ENCODE assay signal across 5 cellular contexts in the genomic region with DNA sequence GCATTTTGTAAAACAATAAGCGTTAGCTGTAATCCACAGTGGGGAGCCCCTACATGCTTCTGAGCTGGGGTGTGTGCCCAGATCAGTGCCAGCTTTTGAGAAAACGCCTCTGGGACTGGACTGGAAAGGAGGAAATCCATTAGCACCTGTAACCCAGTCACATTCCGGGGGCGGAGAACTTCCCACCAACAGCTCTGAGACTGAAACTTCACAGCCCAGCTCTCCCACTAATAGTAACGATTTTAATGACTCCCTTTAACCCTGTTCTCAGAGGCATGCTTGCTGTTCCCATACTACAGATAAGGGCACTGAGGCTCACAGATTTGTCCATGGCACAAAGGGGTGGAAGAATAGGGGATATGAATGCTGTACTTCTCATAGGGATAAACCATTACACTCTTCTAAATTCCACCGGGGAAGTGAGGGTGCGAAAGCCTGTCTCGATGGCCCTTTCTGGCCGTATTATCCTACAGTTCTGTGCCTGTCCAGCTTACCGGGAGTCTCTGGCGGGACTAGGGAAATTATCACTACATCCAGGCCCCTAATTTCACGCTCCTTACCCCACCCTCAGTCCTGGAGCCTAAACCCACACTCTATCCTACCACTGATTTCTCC.
DNase-seq lines count a peak whose midpoint lies in the region; ATAC-seq and TF ChIP-seq lines count a peak whose summit lies in the region.

No MANE protein-coding gene starts in this region.

- H3K9me3 Mint-ChIP-seq in central memory CD8-positive, alpha-beta T cell: no peaks in the 10 kb centered on the region

- peak overlapping the region; percentile 91 for H3K4me3 Mint-ChIP-seq in central memory CD8-positive, alpha-beta T cell

- peaks cover 28% of the 10 kb centered on the region for H3K4me1 Mint-ChIP-seq in central memory CD8-positive, alpha-beta T cell

- H3K27me3 Mint-ChIP-seq in central memory CD8-positive, alpha-beta T cell: no peaks in the 10 kb centered on the region

- TF ChIP-seq CTCF in LNCaP clone FGC (IDR thresholded peaks at IDR 0.05; ENCODE audit: control insufficient read depth, extremely low read depth, insufficient read depth) (no peak), neutrophil (IDR thresholded peaks at IDR 0.05) (no peak)

- H3K36me3 ChIP-seq in neutrophil: peaks cover 10% of the 10 kb centered on the region

- peak overlapping the region; percentile 72 for H3K4me3 ChIP-seq in LNCaP clone FGC (ENCODE audit: low read depth, low read length)
- peak overlapping the region; percentile 67 to 88 for H3K4me3 ChIP-seq in neutrophil (ENCODE audit: low read depth in 1 of 2, low read length in 1 of 2)

- ATAC-seq in central memory CD8-positive, alpha-beta T cell (replicated peaks; ENCODE audit: extremely low read depth, poor library complexity, severe bottlenecking): no peak
- no peak for ATAC-seq in GM21447 (IDR thresholded peaks at IDR 0.05; ENCODE audit: unreplicated experiment)

- no peaks in the 10 kb centered on the region for H3K9me3 ChIP-seq in neutrophil

- no peaks in the 10 kb centered on the region for H3K27me3 ChIP-seq in neutrophil

- no peak for DNase-seq in LNCaP clone FGC (ENCODE audit: low read depth)
- no peak for DNase-seq in central memory CD8-positive, alpha-beta T cell (ENCODE audit: low spot score in 2 of 2)
- DNase-seq in putamen (ENCODE audit: low spot score): no peak

- H3K27ac ChIP-seq in neutrophil: peak overlapping the region; percentile 68

- peak overlapping the region; percentile 95 for H3K27ac Mint-ChIP-seq in central memory CD8-positive, alpha-beta T cell (ENCODE audit: low read depth)

- peaks cover 16 to 18% of the 10 kb centered on the region in 2 experiments for H3K4me1 ChIP-seq in neutrophil (ENCODE audit: control insufficient read depth in 1 of 2, insufficient read depth in 1 of 2, low read depth in 1 of 2, low read length in 1 of 2)

- peaks cover 11% of the 10 kb centered on the region for H3K36me3 Mint-ChIP-seq in central memory CD8-positive, alpha-beta T cell (ENCODE audit: insufficient read depth)
